ENCODE assay signal across 1 cellular context in the genomic region with DNA sequence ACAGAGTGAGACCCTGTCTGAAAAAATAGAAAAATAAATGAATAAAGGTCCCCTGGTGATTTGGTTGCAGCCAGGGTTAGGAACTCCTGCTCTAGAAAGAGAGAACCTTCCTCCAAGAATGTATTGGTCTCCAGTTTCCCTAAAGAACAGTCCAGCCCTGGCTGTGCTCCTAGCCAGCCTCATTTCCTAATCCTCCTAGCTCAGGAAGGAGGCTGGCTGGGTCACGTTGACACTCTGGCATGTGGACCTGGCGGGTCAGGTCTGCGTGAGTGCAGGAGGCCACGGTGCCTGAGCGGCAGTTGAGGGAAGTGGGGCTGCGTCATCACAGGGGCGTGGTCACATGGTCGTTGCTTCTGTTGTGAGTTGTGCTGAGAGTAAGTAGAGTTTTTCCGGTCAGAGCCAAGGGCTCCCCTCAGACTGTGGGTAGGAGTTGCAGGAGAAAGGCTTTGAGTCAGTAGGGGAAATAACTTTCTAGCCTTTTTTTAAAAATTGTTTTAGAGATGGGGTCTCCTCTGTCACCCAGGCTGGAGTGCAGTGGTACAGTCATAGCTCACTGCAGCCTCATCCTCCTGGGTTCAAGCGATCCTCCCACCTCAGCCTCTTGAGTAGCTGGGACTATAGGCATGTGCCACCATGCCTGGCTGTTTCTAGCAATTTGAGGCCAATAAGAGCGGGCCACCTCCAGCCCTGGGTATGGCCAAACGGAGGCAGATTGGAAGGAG.
A peak's percentile ranks its signal among the peaks of the same experiment; 100 is the strongest.
TF ChIP-seq lines count a peak whose summit lies in the region.

No MANE protein-coding gene starts in this region.

TF ChIP-seq in GM12878, 131 proteins besides CTCF, POLR2A, EP300 and RAD21 (continued from another document):
- TF ChIP-seq, protein P1, sequence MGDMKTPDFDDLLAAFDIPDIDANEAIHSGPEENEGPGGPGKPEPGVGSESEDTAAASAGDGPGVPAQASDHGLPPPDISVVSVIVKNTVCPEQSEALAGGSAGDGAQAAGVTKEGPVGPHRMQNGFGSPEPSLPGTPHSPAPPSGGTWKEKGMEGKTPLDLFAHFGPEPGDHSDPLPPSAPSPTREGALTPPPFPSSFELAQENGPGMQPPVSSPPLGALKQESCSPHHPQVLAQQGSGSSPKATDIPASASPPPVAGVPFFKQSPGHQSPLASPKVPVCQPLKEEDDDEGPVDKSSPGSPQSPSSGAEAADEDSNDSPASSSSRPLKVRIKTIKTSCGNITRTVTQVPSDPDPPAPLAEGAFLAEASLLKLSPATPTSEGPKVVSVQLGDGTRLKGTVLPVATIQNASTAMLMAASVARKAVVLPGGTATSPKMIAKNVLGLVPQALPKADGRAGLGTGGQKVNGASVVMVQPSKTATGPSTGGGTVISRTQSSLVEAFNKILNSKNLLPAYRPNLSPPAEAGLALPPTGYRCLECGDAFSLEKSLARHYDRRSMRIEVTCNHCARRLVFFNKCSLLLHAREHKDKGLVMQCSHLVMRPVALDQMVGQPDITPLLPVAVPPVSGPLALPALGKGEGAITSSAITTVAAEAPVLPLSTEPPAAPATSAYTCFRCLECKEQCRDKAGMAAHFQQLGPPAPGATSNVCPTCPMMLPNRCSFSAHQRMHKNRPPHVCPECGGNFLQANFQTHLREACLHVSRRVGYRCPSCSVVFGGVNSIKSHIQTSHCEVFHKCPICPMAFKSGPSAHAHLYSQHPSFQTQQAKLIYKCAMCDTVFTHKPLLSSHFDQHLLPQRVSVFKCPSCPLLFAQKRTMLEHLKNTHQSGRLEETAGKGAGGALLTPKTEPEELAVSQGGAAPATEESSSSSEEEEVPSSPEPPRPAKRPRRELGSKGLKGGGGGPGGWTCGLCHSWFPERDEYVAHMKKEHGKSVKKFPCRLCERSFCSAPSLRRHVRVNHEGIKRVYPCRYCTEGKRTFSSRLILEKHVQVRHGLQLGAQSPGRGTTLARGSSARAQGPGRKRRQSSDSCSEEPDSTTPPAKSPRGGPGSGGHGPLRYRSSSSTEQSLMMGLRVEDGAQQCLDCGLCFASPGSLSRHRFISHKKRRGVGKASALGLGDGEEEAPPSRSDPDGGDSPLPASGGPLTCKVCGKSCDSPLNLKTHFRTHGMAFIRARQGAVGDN (IDR thresholded peaks at IDR 0.05) = peak; percentile 75
- TF ChIP-seq BCL11A (IDR thresholded peaks at IDR 0.05; ENCODE audit: low read depth, low read length) (no peak), USF2 (IDR thresholded peaks at IDR 0.05; ENCODE audit: borderline replicate concordance, low read depth, low read length) (peak; percentile 14; the same call in 1 of the 2 replicates), CREM (IDR thresholded peaks at IDR 0.05; ENCODE audit: low read depth) (peak; percentile 49; the same call in 1 of the 2 replicates), CBX5 (IDR thresholded peaks at IDR 0.05; ENCODE audit: low read depth) (no peak), MYB (IDR thresholded peaks at IDR 0.05; ENCODE audit: borderline replicate concordance, low read depth, low read length) (no peak), USF1 (IDR thresholded peaks at IDR 0.05; ENCODE audit: borderline replicate concordance, extremely low read length, insufficient read depth, low read depth, low read length) (peak; percentile 60), TCF7 (IDR thresholded peaks at IDR 0.05; ENCODE audit: borderline replicate concordance) (no peak)
